In genomic region chr17:49035470-49036269, GRCh38 we compare ENCODE assay signal across 8 cellular contexts. TPM values are rescaled to one million over a fixed set of nuclear protein-coding genes. Genes with fewer than 3 reads are reported as not detected.
A peak's percentile ranks its signal among the peaks of the same experiment; 100 is the strongest.
DNase-seq lines count a peak whose midpoint lies in the region; ATAC-seq and TF ChIP-seq lines count a peak whose summit lies in the region.

No MANE protein-coding gene starts in this region.

- no peak overlapping the region for H3K27ac Mint-ChIP-seq in stimulated activated naive B cell treated with anti-CD40 and anti-IgM and Interleukin-4, amounts not matched to agents 10 μg/mL and 1 μg/mL and 100 μg/mL, for 72 hours

- H3K4me1 ChIP-seq in adipocyte (ENCODE audit: control insufficient read depth, insufficient read depth, low read length), result no peaks in the 10 kb centered on the region

- peak overlapping the region; percentile 72 for H3K9ac ChIP-seq in adipocyte (ENCODE audit: low read length)

- peaks cover 2 to 3% of the 10 kb centered on the region in 2 donors for H3K9me3 Mint-ChIP-seq in stimulated activated naive B cell treated with anti-CD40 and anti-IgM and Interleukin-4, amounts not matched to agents 10 μg/mL and 1 μg/mL and 100 μg/mL, for 72 hours

- H3K4me3 Mint-ChIP-seq in stimulated activated naive B cell treated with anti-CD40 and anti-IgM and Interleukin-4, amounts not matched to agents 10 μg/mL and 1 μg/mL and 100 μg/mL, for 72 hours, result no peak overlapping the region

- peaks cover 11 to 38% of the 10 kb centered on the region in 2 donors for H3K27me3 Mint-ChIP-seq in stimulated activated naive B cell treated with anti-CD40 and anti-IgM and Interleukin-4, amounts not matched to agents 10 μg/mL and 1 μg/mL and 100 μg/mL, for 72 hours

- H3K36me3 Mint-ChIP-seq in stimulated activated naive B cell treated with anti-CD40 and anti-IgM and Interleukin-4, amounts not matched to agents 10 μg/mL and 1 μg/mL and 100 μg/mL, for 72 hours, result peaks cover 0 to 4% of the 10 kb centered on the region in 2 donors

- peak overlapping the region; percentile 74 for H3K4me3 ChIP-seq in adipocyte (ENCODE audit: low read length)

- peak; percentile 85 for TF ChIP-seq CTCF in GM12873 (IDR thresholded peaks at IDR 0.05; ENCODE audit: insufficient read depth, low read depth, low read length, missing control alignments)

- no peak for ATAC-seq in stimulated activated naive B cell treated with anti-CD40 and anti-IgM and Interleukin-4, amounts not matched to agents 10 μg/mL and 1 μg/mL and 100 μg/mL, for 72 hours (replicated peaks)
- no peak for ATAC-seq in HG02970 (IDR thresholded peaks at IDR 0.05; ENCODE audit: low FRiP score, unreplicated experiment)

- peaks cover 3 to 9% of the 10 kb centered on the region in 2 donors for H3K4me1 Mint-ChIP-seq in stimulated activated naive B cell treated with anti-CD40 and anti-IgM and Interleukin-4, amounts not matched to agents 10 μg/mL and 1 μg/mL and 100 μg/mL, for 72 hours

- H3K36me3 ChIP-seq in adipocyte (ENCODE audit: control insufficient read depth, insufficient read depth, low read length, severe bottlenecking), result no peaks in the 10 kb centered on the region

- H3K27me3 ChIP-seq in adipocyte (replicated peaks; ENCODE audit: control insufficient read depth, insufficient read depth, low read length), result no peaks in the 10 kb centered on the region

- H3K9me3 ChIP-seq in adipocyte (ENCODE audit: control insufficient read depth, low read length), result no peaks in the 10 kb centered on the region

- DNase-seq in A172 (ENCODE audit: low spot score), result peak; percentile 33
- DNase-seq in NCI-H526 (lab: John Stamatoyannopoulos, UW), result peak; percentile 31 to 82
- DNase-seq in adipocyte (ENCODE audit: low read depth), result peak; percentile 75
- peak; percentile 35 for DNase-seq in iris pigment epithelial cell (ENCODE audit: low read depth)
- peak; percentile 27 to 43 for DNase-seq in stimulated activated CD8-positive, alpha-beta memory T cell treated with anti-CD3 and anti-CD28 coated beads, Interleukin-2, amount 100 ng/mL, for 48 hours (ENCODE audit: low read depth in 2 of 2)
- no peak for DNase-seq in stimulated activated naive B cell treated with anti-CD40 and anti-IgM and Interleukin-4, amounts not matched to agents 10 μg/mL and 1 μg/mL and 100 μg/mL, for 72 hours

RNA-seq across cellular contexts. Expression of gene IGF2BP1, which starts 38.5 kb away (rescaled TPM):
- 14.8 and 16.0 TPM in 2 replicates for total RNA-seq in A172 (2014; rRNA removed; shearing (Covaris generic))
